1 cellular context compared by ENCODE assay signal in genomic region chr6:29752451-29753308, GRCh38.
A peak's percentile ranks its signal among the peaks of the same experiment; 100 is the strongest.
TF ChIP-seq lines count a peak whose summit lies in the region.

No MANE protein-coding gene starts in this region.

TF ChIP-seq in K562, 482 proteins besides CTCF, POLR2A, EP300 and RAD21 (continued from another document and continues in another):
- no peak for TF ChIP-seq BCLAF1 (IDR thresholded peaks at IDR 0.05; ENCODE audit: borderline replicate concordance in 1 of 2, control insufficient read depth in 1 of 2, low read depth in 2 of 2, low read length in 1 of 2)
- 0 out of 2 replicates have a peak, but pooled peaks have one; percentile 37 for TF ChIP-seq SRSF1 (IDR thresholded peaks at IDR 0.05; ENCODE audit: low read depth, low read length)
- TF ChIP-seq ZBTB33 (CRISPR knock-in tag; IDR thresholded peaks at IDR 0.05): peak; percentile 69; the same call in 1 of the 2 replicates
- TF ChIP-seq MCM5 (IDR thresholded peaks at IDR 0.05; ENCODE audit: low read depth): no peak
- TF ChIP-seq MYNN (IDR thresholded peaks at IDR 0.05): peak; percentile 20; the same call in 1 of the 2 replicates
- TF ChIP-seq MYNN (CRISPR knock-in tag; IDR thresholded peaks at IDR 0.05): no peak
- no peak for TF ChIP-seq ETS1 (conservative IDR thresholded peaks at IDR 0.05; ENCODE audit: control insufficient read depth, low read depth, low read length)
- peak; percentile 22; the same call in 1 of the 2 replicates for TF ChIP-seq ETV1 (tag; conservative IDR thresholded peaks at IDR 0.05; ENCODE audit: low read depth)
- TF ChIP-seq PML (IDR thresholded peaks at IDR 0.05; ENCODE audit: low read length): 0 out of 2 replicates have a peak, but pooled peaks have one; percentile 30
- TF ChIP-seq ZBTB43 (CRISPR knock-in tag; IDR thresholded peaks at IDR 0.05): no peak
- TF ChIP-seq CREB3L1 (IDR thresholded peaks at IDR 0.05; ENCODE audit: borderline replicate concordance, low read depth): peak; percentile 37; the same call in 1 of the 2 replicates
- peak; percentile 20 to 54; a peak in 3 of 4 replicates for TF ChIP-seq NRF1 (conservative IDR thresholded peaks at IDR 0.05 in 1 of 2, IDR thresholded peaks at IDR 0.05 in 1 of 2)
- TF ChIP-seq SMC3 (conservative IDR thresholded peaks at IDR 0.05; ENCODE audit: insufficient read depth, low read depth, low read length): peak; percentile 86
- TF ChIP-seq CHAMP1 (IDR thresholded peaks at IDR 0.05): no peak
- TF ChIP-seq PATZ1 (CRISPR knock-in tag; IDR thresholded peaks at IDR 0.05; ENCODE audit: borderline replicate concordance): 0 out of 2 replicates have a peak, but pooled peaks have one; percentile 21
- no peak for TF ChIP-seq SAFB2 (IDR thresholded peaks at IDR 0.05; ENCODE audit: borderline replicate concordance, low read depth, low read length, severe bottlenecking)
- peak; percentile 84 for TF ChIP-seq EGR1 (conservative IDR thresholded peaks at IDR 0.05)
- no peak for TF ChIP-seq ZNF668 (CRISPR knock-in tag; IDR thresholded peaks at IDR 0.05)
- no peak for TF ChIP-seq PHTF2 (CRISPR knock-in tag; IDR thresholded peaks at IDR 0.05)
- peak; percentile 41 for TF ChIP-seq FOSL1 (tag; conservative IDR thresholded peaks at IDR 0.05)
- TF ChIP-seq ZMIZ1 (IDR thresholded peaks at IDR 0.05; ENCODE audit: low read depth in 2 of 2, low read length in 2 of 2): 0 out of 4 replicates have a peak, but pooled peaks of 1 of the 2 experiments have one; percentile 51
- TF ChIP-seq POLR2AphosphoS5 (IDR thresholded peaks at IDR 0.05; ENCODE audit: control insufficient read depth, insufficient read depth, low read depth, low read length): peak; percentile 26; the same call in 1 of the 2 replicates
- no peak for TF ChIP-seq HMG20A (CRISPR knock-in tag; conservative IDR thresholded peaks at IDR 0.05)
- no peak for TF ChIP-seq PBX2 (CRISPR knock-in tag; IDR thresholded peaks at IDR 0.05; ENCODE audit: low read depth)
- peak; percentile 28; the same call in 1 of the 2 replicates for TF ChIP-seq PBX2 (tag; conservative IDR thresholded peaks at IDR 0.05; ENCODE audit: low read depth)
- peak in 1 of 2 experiments; percentile 68 for TF ChIP-seq E2F6 (IDR thresholded peaks at IDR 0.05; ENCODE audit: borderline replicate concordance in 1 of 2, extremely low read depth in 1 of 2, insufficient read depth in 1 of 2, insufficient read length in 1 of 2, low read depth in 1 of 2, low read length in 1 of 2, poor library complexity in 1 of 2, severe bottlenecking in 1 of 2)
- TF ChIP-seq KLF10 (CRISPR knock-in tag; IDR thresholded peaks at IDR 0.05): no peak
- TF ChIP-seq CHD2 (IDR thresholded peaks at IDR 0.05; ENCODE audit: low read depth, low read length): no peak; the same call in 1 of the 2 replicates
- no peak for TF ChIP-seq ZNF740 (CRISPR knock-in tag; IDR thresholded peaks at IDR 0.05)
- TF ChIP-seq ZNF740 (tag; IDR thresholded peaks at IDR 0.05): no peak; a peak in 1 of 4 replicates
